In the genomic region with DNA sequence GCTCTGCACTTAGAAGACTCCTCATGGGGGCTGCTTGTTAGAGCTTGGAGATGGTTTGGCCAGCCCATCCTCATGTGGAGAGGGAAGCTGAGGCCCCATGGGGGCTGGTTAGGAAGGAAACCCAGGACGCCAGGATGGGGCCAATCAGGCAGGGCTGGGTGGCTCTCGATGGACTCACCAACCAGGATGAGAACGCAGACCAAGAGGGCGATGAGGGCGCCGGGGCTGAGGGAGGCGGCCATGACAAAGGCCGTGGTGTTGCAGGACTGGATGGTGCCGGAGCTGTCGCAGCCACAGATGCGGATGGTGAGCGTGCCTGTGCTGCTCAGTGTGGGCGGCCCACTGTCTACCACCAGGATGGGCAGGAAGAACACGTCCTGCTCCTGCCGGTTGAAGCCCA, we compare ENCODE assay signal across 27 cellular contexts. TPM values are rescaled to one million over a fixed set of nuclear protein-coding genes. Genes with fewer than 3 reads are reported as not detected.
"Had no signal": no experiment of that assay in that cellular context is flagged by ENCODE, and none has a peak within 500 bp of the region (broad histone marks: within the 10 kb centered on the region; RNA-seq: fewer than 3 reads in every experiment).

No MANE protein-coding gene starts in this region.

- H2AFZ ChIP-seq: parathyroid adenoma had no signal

- DNase-seq: naive thymus-derived CD4-positive, alpha-beta T cell; natural killer cell; occipital lobe; ovary; psoas muscle; stimulated activated CD4-positive, alpha-beta T cell treated with anti-CD3 and anti-CD28 coated beads, Interleukin-15, amount 100 ng/mL, for 24 hours; stimulated activated CD4-positive, alpha-beta T cell treated with anti-CD3 and anti-CD28 coated beads, Interleukin-2, amount 100 ng/mL, for 24 hours; stimulated activated CD4-positive, alpha-beta T cell treated with anti-CD3 and anti-CD28 coated beads, Interleukin-2, amount 100 ng/mL, for 48 hours; stimulated activated CD4-positive, alpha-beta T cell treated with anti-CD3 and anti-CD28 coated beads, Interleukin-4, amount 100 ng/mL, for 24 hours; stimulated activated naive B cell treated with anti-CD40 and anti-IgM and Interleukin-4, amounts not matched to agents 10 μg/mL and 1 μg/mL and 100 μg/mL, for 72 hours; stimulated activated naive CD4-positive, alpha-beta T cell treated with Interleukin-2 at 50 U/mL for 16 hours; stomach; thyroid gland; upper lobe of right lung; uterus had no signal

- ATAC-seq: naive thymus-derived CD4-positive, alpha-beta T cell; natural killer cell; psoas muscle; right cardiac atrium; sciatic nerve; stimulated activated effector memory CD8-positive, alpha-beta T cell treated with anti-CD3 and anti-CD28 coated beads, Interleukin-12 subunit alpha, Interleukin-12 subunit beta, amount 100 ng/mL, for 72 hours; stimulated activated naive B cell treated with anti-CD40 and anti-IgM and Interleukin-4, amounts not matched to agents 10 μg/mL and 1 μg/mL and 100 μg/mL, for 72 hours; upper lobe of right lung had no signal

- H3K27ac Mint-ChIP-seq: natural killer cell; nephron; progenitor cell of endocrine pancreas; stimulated activated effector memory CD8-positive, alpha-beta T cell treated with anti-CD3 and anti-CD28 coated beads, Interleukin-12 subunit alpha, Interleukin-12 subunit beta, amount 100 ng/mL, for 72 hours; stimulated activated naive B cell treated with anti-CD40 and anti-IgM and Interleukin-4, amounts not matched to agents 10 μg/mL and 1 μg/mL and 100 μg/mL, for 72 hours; stimulated activated naive CD8-positive, alpha-beta T cell treated with anti-CD3 and anti-CD28 coated beads, Interleukin-15, Interleukin-2, amounts not matched to agents 100 ng/mL and 50 ng/mL, for 24 hours; type B pancreatic cell had no signal

- H3K4me3 Mint-ChIP-seq: naive thymus-derived CD4-positive, alpha-beta T cell; natural killer cell; nephron; stimulated activated effector memory CD8-positive, alpha-beta T cell treated with anti-CD3 and anti-CD28 coated beads, Interleukin-12 subunit alpha, Interleukin-12 subunit beta, amount 100 ng/mL, for 72 hours; stimulated activated naive B cell treated with anti-CD40 and anti-IgM and Interleukin-4, amounts not matched to agents 10 μg/mL and 1 μg/mL and 100 μg/mL, for 72 hours; stimulated activated naive CD8-positive, alpha-beta T cell treated with anti-CD3 and anti-CD28 coated beads, Interleukin-15, Interleukin-2, amounts not matched to agents 100 ng/mL and 50 ng/mL, for 24 hours; type B pancreatic cell had no signal

- H3K79me2 ChIP-seq: parathyroid adenoma had no signal

- H3K9ac ChIP-seq: parathyroid adenoma had no signal

- H3K27me3 ChIP-seq: ovary had no signal

- H3K9me3 ChIP-seq: ovary, psoas muscle, stomach, thoracic aorta, thyroid gland, tibial nerve, upper lobe of right lung, uterus had no signal

- H3K4me1 ChIP-seq: parathyroid adenoma, psoas muscle, upper lobe of right lung, uterus had no signal

- H3K36me3 ChIP-seq: ovary, stomach, thoracic aorta, thyroid gland, tibial nerve, upper lobe of right lung, uterus had no signal

- H3K9me3 Mint-ChIP-seq: naive thymus-derived CD4-positive, alpha-beta T cell; natural killer cell; nephron; stimulated activated effector memory CD8-positive, alpha-beta T cell treated with anti-CD3 and anti-CD28 coated beads, Interleukin-12 subunit alpha, Interleukin-12 subunit beta, amount 100 ng/mL, for 72 hours; stimulated activated naive B cell treated with anti-CD40 and anti-IgM and Interleukin-4, amounts not matched to agents 10 μg/mL and 1 μg/mL and 100 μg/mL, for 72 hours; stimulated activated naive CD8-positive, alpha-beta T cell treated with anti-CD3 and anti-CD28 coated beads, Interleukin-15, Interleukin-2, amounts not matched to agents 100 ng/mL and 50 ng/mL, for 24 hours; type B pancreatic cell had no signal

- H3K36me3 Mint-ChIP-seq: natural killer cell; stimulated activated effector memory CD8-positive, alpha-beta T cell treated with anti-CD3 and anti-CD28 coated beads, Interleukin-12 subunit alpha, Interleukin-12 subunit beta, amount 100 ng/mL, for 72 hours; stimulated activated naive B cell treated with anti-CD40 and anti-IgM and Interleukin-4, amounts not matched to agents 10 μg/mL and 1 μg/mL and 100 μg/mL, for 72 hours; type B pancreatic cell had no signal

- H3K27ac ChIP-seq: ovary, parathyroid adenoma, psoas muscle, skin epidermis, stomach, thoracic aorta, thyroid gland, tibial nerve, upper lobe of right lung, uterus had no signal

- H3K4me3 ChIP-seq: ovary, psoas muscle, skin epidermis, stomach, thoracic aorta, thyroid gland, tibial nerve, upper lobe of right lung, uterus had no signal

- H3K4me1 Mint-ChIP-seq: stimulated activated effector memory CD8-positive, alpha-beta T cell treated with anti-CD3 and anti-CD28 coated beads, Interleukin-12 subunit alpha, Interleukin-12 subunit beta, amount 100 ng/mL, for 72 hours; stimulated activated naive B cell treated with anti-CD40 and anti-IgM and Interleukin-4, amounts not matched to agents 10 μg/mL and 1 μg/mL and 100 μg/mL, for 72 hours had no signal

RNA-seq across cellular contexts. Expression of gene CD40, which starts 59.7 kb away (rescaled TPM):
- polyA plus RNA-seq: neural cell had no signal
